ENCODE assay signal across 8 cellular contexts in the genomic region with DNA sequence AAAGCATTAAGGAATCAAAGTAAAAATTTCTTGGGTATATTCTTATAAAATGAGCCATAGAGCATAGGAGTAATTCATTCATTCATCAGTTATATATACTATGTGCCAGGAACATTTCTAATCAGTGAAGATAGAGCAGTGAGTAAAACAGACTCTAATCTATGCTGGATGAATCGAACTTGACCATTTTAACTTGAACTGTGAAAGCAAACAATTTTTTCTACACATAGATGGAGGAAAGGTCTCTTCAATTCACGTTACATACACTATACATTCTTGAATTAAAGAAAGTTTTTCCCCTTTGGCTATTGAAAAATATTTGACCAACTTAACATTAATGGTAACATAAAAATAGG. TPM values are rescaled to one million over a fixed set of nuclear protein-coding genes. Genes with fewer than 3 reads are reported as not detected.
DNase-seq lines count a peak whose midpoint lies in the region; ATAC-seq and TF ChIP-seq lines count a peak whose summit lies in the region.

No MANE protein-coding gene starts in this region.

- peaks cover 3% of the 10 kb centered on the region for H3K4me1 ChIP-seq in right cardiac atrium (ENCODE audit: control insufficient read depth, insufficient read depth, low read length)

- no peaks in the 10 kb centered on the region for H3K9me3 Mint-ChIP-seq in activated CD4-positive, alpha-beta T cell treated with anti-CD3 and anti-CD28 coated beads for 36 hours (ENCODE audit: low read depth)
- H3K9me3 Mint-ChIP-seq in activated CD8-positive, alpha-beta T cell treated with anti-CD3 and anti-CD28 coated beads for 36 hours = no peaks in the 10 kb centered on the region
- H3K9me3 Mint-ChIP-seq in stimulated activated memory B cell treated with anti-CD40 and anti-IgM and Interleukin-4, amounts not matched to agents 10 μg/mL and 1 μg/mL and 100 μg/mL, for 72 hours = no peaks in the 10 kb centered on the region

- CTCF ChIA-PET in activated CD4-positive, alpha-beta T cell treated with anti-CD3 and anti-CD28 coated beads for 36 hours (lab: Charles Lee) = interaction anchor here (0.7 to 1.1 kb wide), 5 partner anchors 10 to 179 kb away, joined by 3 to 4 read pairs (median 3); no protein-coding TSS in a partner anchor
- CTCF ChIA-PET in activated CD8-positive, alpha-beta T cell treated with anti-CD3 and anti-CD28 coated beads for 36 hours (lab: Charles Lee) = interaction anchor here (1.1 to 1.8 kb wide), 7 partner anchors 9 to 137 kb away, joined by 3 to 5 read pairs (median 3); no protein-coding TSS in a partner anchor

- no peak for DNase-seq in activated CD4-positive, alpha-beta T cell treated with anti-CD3 and anti-CD28 coated beads for 36 hours
- no peak for DNase-seq in activated CD4-positive, alpha-beta T cell treated with anti-CD3 and anti-CD28 coated beads for 4 hours
- DNase-seq in activated CD8-positive, alpha-beta T cell treated with anti-CD3 and anti-CD28 coated beads for 36 hours = no peak
- DNase-seq in right cardiac atrium (no peak), anterior cingulate cortex (lab: John Stamatoyannopoulos, UW) (no peak)

- 31% methylated on average over 2 of the region's 2 CpGs for WGBS in right cardiac atrium

- peak overlapping the region; percentile 83 for H3K4me3 Mint-ChIP-seq in activated CD4-positive, alpha-beta T cell treated with anti-CD3 and anti-CD28 coated beads for 36 hours
- H3K4me3 Mint-ChIP-seq in activated CD8-positive, alpha-beta T cell treated with anti-CD3 and anti-CD28 coated beads for 36 hours = peak overlapping the region; percentile 86
- peak overlapping the region; percentile 82 for H3K4me3 Mint-ChIP-seq in stimulated activated memory B cell treated with anti-CD40 and anti-IgM and Interleukin-4, amounts not matched to agents 10 μg/mL and 1 μg/mL and 100 μg/mL, for 72 hours

- H3K27ac ChIP-seq in right cardiac atrium (ENCODE audit: low read length) = no peak overlapping the region

- peak overlapping the region; percentile 99 for H3K4me3 ChIP-seq in right cardiac atrium (ENCODE audit: low read length)

- ATAC-seq in activated CD4-positive, alpha-beta T cell treated with anti-CD3 and anti-CD28 coated beads for 36 hours = no peak
- no peak for ATAC-seq in activated CD8-positive, alpha-beta T cell treated with anti-CD3 and anti-CD28 coated beads for 36 hours
- ATAC-seq in right cardiac atrium = no peak
- no peak for ATAC-seq in stimulated activated memory B cell treated with anti-CD40 and anti-IgM and Interleukin-4, amounts not matched to agents 10 μg/mL and 1 μg/mL and 100 μg/mL, for 72 hours
- no peak for ATAC-seq in GM21367 (IDR thresholded peaks at IDR 0.05; ENCODE audit: unreplicated experiment)
- no peak for ATAC-seq in HG02588 (IDR thresholded peaks at IDR 0.05; ENCODE audit: unreplicated experiment)

- H3K27ac Mint-ChIP-seq in activated CD4-positive, alpha-beta T cell treated with anti-CD3 and anti-CD28 coated beads for 36 hours = peak overlapping the region; percentile 72
- H3K27ac Mint-ChIP-seq in activated CD8-positive, alpha-beta T cell treated with anti-CD3 and anti-CD28 coated beads for 36 hours = peak overlapping the region; percentile 85
- no peak overlapping the region for H3K27ac Mint-ChIP-seq in stimulated activated memory B cell treated with anti-CD40 and anti-IgM and Interleukin-4, amounts not matched to agents 10 μg/mL and 1 μg/mL and 100 μg/mL, for 72 hours

- POLR2A ChIA-PET in activated CD4-positive, alpha-beta T cell treated with anti-CD3 and anti-CD28 coated beads for 36 hours (lab: Charles Lee) = interaction anchor here (0.7 kb wide), 1 partner anchor 94 kb away, joined by 6 read pairs; no protein-coding TSS in a partner anchor
- POLR2A ChIA-PET in activated CD8-positive, alpha-beta T cell treated with anti-CD3 and anti-CD28 coated beads for 36 hours (lab: Charles Lee) = no interaction called here

- peak; percentile 4 for TF ChIP-seq CTCF in activated CD8-positive, alpha-beta T cell treated with anti-CD3 and anti-CD28 coated beads for 36 hours (IDR thresholded peaks at IDR 0.05)

- no peaks in the 10 kb centered on the region for H3K27me3 ChIP-seq in right cardiac atrium (ENCODE audit: control insufficient read depth, insufficient read depth)

- intact Hi-C loops in activated CD4-positive, alpha-beta T cell treated with anti-CD3 and anti-CD28 coated beads for 36 hours (cut with DNase I, micrococcal nuclease) = loop anchor here in 1 of 2 experiments (5.0 kb wide), 3 partner anchors 245 to 695 kb away; no protein-coding TSS in a partner anchor
- intact Hi-C loops in activated CD8-positive, alpha-beta T cell treated with anti-CD3 and anti-CD28 coated beads for 36 hours (cut with micrococcal nuclease) = no loop called here
- intact Hi-C loops in right cardiac atrium (cut with DNase I) = loop anchor here in 1 of 4 donors (10.0 kb wide), 1 partner anchor 52 kb away; no protein-coding TSS in a partner anchor

- H3K36me3 Mint-ChIP-seq in activated CD4-positive, alpha-beta T cell treated with anti-CD3 and anti-CD28 coated beads for 36 hours (ENCODE audit: low read depth) = peaks cover 3% of the 10 kb centered on the region
- H3K36me3 Mint-ChIP-seq in activated CD8-positive, alpha-beta T cell treated with anti-CD3 and anti-CD28 coated beads for 36 hours (ENCODE audit: low read depth) = peaks cover 9% of the 10 kb centered on the region
- H3K36me3 Mint-ChIP-seq in stimulated activated memory B cell treated with anti-CD40 and anti-IgM and Interleukin-4, amounts not matched to agents 10 μg/mL and 1 μg/mL and 100 μg/mL, for 72 hours = no peaks in the 10 kb centered on the region

- no peaks in the 10 kb centered on the region for H3K27me3 Mint-ChIP-seq in activated CD4-positive, alpha-beta T cell treated with anti-CD3 and anti-CD28 coated beads for 36 hours
- no peaks in the 10 kb centered on the region for H3K27me3 Mint-ChIP-seq in activated CD8-positive, alpha-beta T cell treated with anti-CD3 and anti-CD28 coated beads for 36 hours
- H3K27me3 Mint-ChIP-seq in stimulated activated memory B cell treated with anti-CD40 and anti-IgM and Interleukin-4, amounts not matched to agents 10 μg/mL and 1 μg/mL and 100 μg/mL, for 72 hours = no peaks in the 10 kb centered on the region

- no peaks in the 10 kb centered on the region for H3K9me3 ChIP-seq in right cardiac atrium (ENCODE audit: control insufficient read depth, low read length)

- peaks cover 59% of the 10 kb centered on the region for H3K4me1 Mint-ChIP-seq in activated CD4-positive, alpha-beta T cell treated with anti-CD3 and anti-CD28 coated beads for 36 hours
- peaks cover 58% of the 10 kb centered on the region for H3K4me1 Mint-ChIP-seq in activated CD8-positive, alpha-beta T cell treated with anti-CD3 and anti-CD28 coated beads for 36 hours (ENCODE audit: low read depth)
- H3K4me1 Mint-ChIP-seq in stimulated activated memory B cell treated with anti-CD40 and anti-IgM and Interleukin-4, amounts not matched to agents 10 μg/mL and 1 μg/mL and 100 μg/mL, for 72 hours = peaks cover 64% of the 10 kb centered on the region

RNA-seq across cellular contexts. Expression of gene MACO1, which starts 1.6 kb away (rescaled TPM):
- total RNA-seq in activated CD4-positive, alpha-beta T cell treated with anti-CD3 and anti-CD28 coated beads for 36 hours = 10 to 100 TPM; 15.7 to 18.5 TPM
- total RNA-seq in activated CD8-positive, alpha-beta T cell treated with anti-CD3 and anti-CD28 coated beads for 36 hours = 10 to 100 TPM; 17.1 to 18.0 TPM
- 10 to 100 TPM; 16.1 to 20.2 (median 17.4) TPM for total RNA-seq in right cardiac atrium
- polyA plus RNA-seq in right cardiac atrium = 8.8 TPM

RNA-seq across cellular contexts. Expression of gene RHCE, which starts 11.7 kb away (rescaled TPM):
- 1 to 10 TPM in 1 of 2 experiments, under 1 TPM in 1; 0.91 to 1.0 TPM for total RNA-seq in activated CD4-positive, alpha-beta T cell treated with anti-CD3 and anti-CD28 coated beads for 36 hours
- under 1 TPM; 0.50 to 0.56 TPM for total RNA-seq in activated CD8-positive, alpha-beta T cell treated with anti-CD3 and anti-CD28 coated beads for 36 hours
- total RNA-seq in right cardiac atrium = under 1 TPM; 0.54 to 0.70 (median 0.59) TPM
- 0.43 TPM for polyA plus RNA-seq in right cardiac atrium
